ENCODE assay signal across 1 cellular context in genomic region chr22:41927813-41928212, GRCh38.
A peak's percentile ranks its signal among the peaks of the same experiment; 100 is the strongest.
TF ChIP-seq lines count a peak whose summit lies in the region.

No MANE protein-coding gene starts in this region.

TF ChIP-seq in HEK293, 187 proteins besides CTCF, POLR2A, EP300 and RAD21 (continued from another document):
- TF ChIP-seq, protein P1, sequence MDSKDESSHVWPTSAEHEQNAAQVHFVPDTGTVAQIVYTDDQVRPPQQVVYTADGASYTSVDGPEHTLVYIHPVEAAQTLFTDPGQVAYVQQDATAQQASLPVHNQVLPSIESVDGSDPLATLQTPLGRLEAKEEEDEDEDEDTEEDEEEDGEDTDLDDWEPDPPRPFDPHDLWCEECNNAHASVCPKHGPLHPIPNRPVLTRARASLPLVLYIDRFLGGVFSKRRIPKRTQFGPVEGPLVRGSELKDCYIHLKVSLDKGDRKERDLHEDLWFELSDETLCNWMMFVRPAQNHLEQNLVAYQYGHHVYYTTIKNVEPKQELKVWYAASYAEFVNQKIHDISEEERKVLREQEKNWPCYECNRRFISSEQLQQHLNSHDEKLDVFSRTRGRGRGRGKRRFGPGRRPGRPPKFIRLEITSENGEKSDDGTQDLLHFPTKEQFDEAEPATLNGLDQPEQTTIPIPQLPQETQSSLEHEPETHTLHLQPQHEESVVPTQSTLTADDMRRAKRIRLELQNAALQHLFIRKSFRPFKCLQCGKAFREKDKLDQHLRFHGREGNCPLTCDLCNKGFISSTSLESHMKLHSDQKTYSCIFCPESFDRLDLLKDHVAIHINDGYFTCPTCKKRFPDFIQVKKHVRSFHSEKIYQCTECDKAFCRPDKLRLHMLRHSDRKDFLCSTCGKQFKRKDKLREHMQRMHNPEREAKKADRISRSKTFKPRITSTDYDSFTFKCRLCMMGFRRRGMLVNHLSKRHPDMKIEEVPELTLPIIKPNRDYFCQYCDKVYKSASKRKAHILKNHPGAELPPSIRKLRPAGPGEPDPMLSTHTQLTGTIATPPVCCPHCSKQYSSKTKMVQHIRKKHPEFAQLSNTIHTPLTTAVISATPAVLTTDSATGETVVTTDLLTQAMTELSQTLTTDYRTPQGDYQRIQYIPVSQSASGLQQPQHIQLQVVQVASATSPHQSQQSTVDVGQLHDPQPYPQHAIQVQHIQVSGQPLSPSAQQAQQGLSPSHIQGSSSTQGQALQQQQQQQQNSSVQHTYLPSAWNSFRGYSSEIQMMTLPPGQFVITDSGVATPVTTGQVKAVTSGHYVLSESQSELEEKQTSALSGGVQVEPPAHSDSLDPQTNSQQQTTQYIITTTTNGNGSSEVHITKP (tag by site-specific recombination; IDR thresholded peaks at IDR 0.05), result peak; percentile 28; the same call in 1 of the 2 replicates
- TF ChIP-seq TRIM28 (IDR thresholded peaks at IDR 0.05; ENCODE audit: borderline replicate concordance, low read length) (no peak), SP2 (tag by site-specific recombination; IDR thresholded peaks at IDR 0.05) (peak; percentile 6; the same call in 1 of the 2 replicates), ZNF366 (tag by site-specific recombination; conservative IDR thresholded peaks at IDR 0.05) (0 out of 2 replicates have a peak, but pooled peaks have one; percentile 16), YY2 (tag by site-specific recombination; IDR thresholded peaks at IDR 0.05) (no peak), ZNF600 (tag by site-specific recombination; IDR thresholded peaks at IDR 0.05) (0 out of 2 replicates have a peak, but pooled peaks have one; percentile 11), ZNF48 (tag by site-specific recombination; IDR thresholded peaks at IDR 0.05) (no peak)
- TF ChIP-seq, protein P2, sequence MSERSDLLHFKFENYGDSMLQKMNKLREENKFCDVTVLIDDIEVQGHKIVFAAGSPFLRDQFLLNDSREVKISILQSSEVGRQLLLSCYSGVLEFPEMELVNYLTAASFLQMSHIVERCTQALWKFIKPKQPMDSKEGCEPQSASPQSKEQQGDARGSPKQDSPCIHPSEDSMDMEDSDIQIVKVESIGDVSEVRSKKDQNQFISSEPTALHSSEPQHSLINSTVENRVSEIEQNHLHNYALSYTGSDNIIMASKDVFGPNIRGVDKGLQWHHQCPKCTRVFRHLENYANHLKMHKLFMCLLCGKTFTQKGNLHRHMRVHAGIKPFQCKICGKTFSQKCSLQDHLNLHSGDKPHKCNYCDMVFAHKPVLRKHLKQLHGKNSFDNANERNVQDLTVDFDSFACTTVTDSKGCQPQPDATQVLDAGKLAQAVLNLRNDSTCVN (tag by site-specific recombination; optimal IDR thresholded peaks at IDR 0.05), result no peak
